Comparison of ENCODE assay signal across 1 cellular context in genomic region chr12:45234134-45234865, GRCh38.
A peak's percentile ranks its signal among the peaks of the same experiment; 100 is the strongest.
TF ChIP-seq lines count a peak whose summit lies in the region.

No MANE protein-coding gene starts in this region.

TF ChIP-seq in K562, 482 proteins besides CTCF, POLR2A, EP300 and RAD21 (continued from another document and continues in another):
- TF ChIP-seq TEAD4 (IDR thresholded peaks at IDR 0.05; ENCODE audit: low read length) = peak; percentile 35; the same call in 1 of the 2 replicates
- no peak for TF ChIP-seq TEAD4 (CRISPR knock-in tag; IDR thresholded peaks at IDR 0.05; ENCODE audit: borderline replicate concordance)
- no peak for TF ChIP-seq KDM4B (IDR thresholded peaks at IDR 0.05; ENCODE audit: borderline replicate concordance in 2 of 2, low read depth in 1 of 2)
- TF ChIP-seq TBL1XR1 (IDR thresholded peaks at IDR 0.05; ENCODE audit: low read length in 2 of 2) = no peak
- TF ChIP-seq PHF8 (IDR thresholded peaks at IDR 0.05; ENCODE audit: borderline replicate concordance, low read length) = no peak
- TF ChIP-seq ZNF41 (CRISPR knock-in tag; conservative IDR thresholded peaks at IDR 0.05) = no peak
- no peak for TF ChIP-seq SP1 (CRISPR knock-in tag; IDR thresholded peaks at IDR 0.05)
- TF ChIP-seq POLR2H (tag; IDR thresholded peaks at IDR 0.05; ENCODE audit: low read depth) = no peak
- no peak for TF ChIP-seq ELF1 (tag; IDR thresholded peaks at IDR 0.05)
- TF ChIP-seq BCOR (IDR thresholded peaks at IDR 0.05) = no peak
- TF ChIP-seq RBFOX2 (IDR thresholded peaks at IDR 0.05; ENCODE audit: low read depth, low read length) = no peak
- no peak for TF ChIP-seq HNRNPL (IDR thresholded peaks at IDR 0.05; ENCODE audit: low read depth, low read length)
- no peak for TF ChIP-seq SETDB1 (IDR thresholded peaks at IDR 0.05; ENCODE audit: low read length)
- no peak for TF ChIP-seq YY1 (IDR thresholded peaks at IDR 0.05; ENCODE audit: borderline replicate concordance in 1 of 3, control insufficient read depth in 1 of 3, extremely low read depth in 1 of 3, insufficient read depth in 3 of 3, insufficient read length in 1 of 3, insufficient replicate concordance in 2 of 3, low read depth in 1 of 3, low read length in 2 of 3)
- peak; percentile 71; the same call in 1 of the 2 replicates for TF ChIP-seq BACH1 (tag; IDR thresholded peaks at IDR 0.05)
- TF ChIP-seq IRF9 (tag; IDR thresholded peaks at IDR 0.05) = no peak
- no peak for TF ChIP-seq IRF2 (CRISPR knock-in tag; IDR thresholded peaks at IDR 0.05)
- no peak for TF ChIP-seq CREBBP (IDR thresholded peaks at IDR 0.05; ENCODE audit: low read depth, low read length)
- peak; percentile 84; the same call in 1 of the 2 replicates for TF ChIP-seq JUND (IDR thresholded peaks at IDR 0.05; ENCODE audit: borderline replicate concordance, low read depth, low read length)
- peak; percentile 54; the same call in 1 of the 3 replicates for TF ChIP-seq JUND (tag; IDR thresholded peaks at IDR 0.05; ENCODE audit: borderline replicate concordance, low read depth, low read length)
- TF ChIP-seq SMARCB1 (IDR thresholded peaks at IDR 0.05; ENCODE audit: insufficient read length, low read depth) = peak; percentile 67
- no peak for TF ChIP-seq SMAD2 (IDR thresholded peaks at IDR 0.05; ENCODE audit: low read depth, low read length)
- TF ChIP-seq GATA2 (CRISPR knock-in tag; IDR thresholded peaks at IDR 0.05) = no peak
- TF ChIP-seq ZNF583 (CRISPR knock-in tag; IDR thresholded peaks at IDR 0.05) = no peak
- TF ChIP-seq ZNF140 (CRISPR knock-in tag; IDR thresholded peaks at IDR 0.05) = no peak
- TF ChIP-seq USF2 (CRISPR knock-in tag; IDR thresholded peaks at IDR 0.05) = no peak
- TF ChIP-seq GATAD2A (IDR thresholded peaks at IDR 0.05) = peak; percentile 69; the same call in 1 of the 2 replicates
- no peak for TF ChIP-seq TARDBP (IDR thresholded peaks at IDR 0.05)
- TF ChIP-seq ETS1 (conservative IDR thresholded peaks at IDR 0.05; ENCODE audit: control insufficient read depth, low read depth, low read length) = no peak
- TF ChIP-seq SRF (CRISPR knock-in tag; IDR thresholded peaks at IDR 0.05) = no peak
- TF ChIP-seq ZNF175 (CRISPR knock-in tag; IDR thresholded peaks at IDR 0.05; ENCODE audit: low read depth) = no peak
- TF ChIP-seq MEF2D (tag; conservative IDR thresholded peaks at IDR 0.05; ENCODE audit: low read depth) = no peak
- TF ChIP-seq REST (CRISPR knock-in tag; IDR thresholded peaks at IDR 0.05; ENCODE audit: low read depth) = no peak
- TF ChIP-seq THRA (IDR thresholded peaks at IDR 0.05) = no peak
- TF ChIP-seq TCF7L2 (IDR thresholded peaks at IDR 0.05; ENCODE audit: low read depth, low read length) = no peak
- TF ChIP-seq ZFP91 (CRISPR knock-in tag; IDR thresholded peaks at IDR 0.05) = no peak
- no peak for TF ChIP-seq ZBTB49 (CRISPR knock-in tag; IDR thresholded peaks at IDR 0.05; ENCODE audit: borderline replicate concordance)
- no peak for TF ChIP-seq MTF1 (CRISPR knock-in tag; IDR thresholded peaks at IDR 0.05; ENCODE audit: borderline replicate concordance)
- TF ChIP-seq KAT2B (IDR thresholded peaks at IDR 0.05; ENCODE audit: low read depth, low read length) = no peak
- 0 out of 2 replicates have a peak, but pooled peaks have one; percentile 21 for TF ChIP-seq NCOR1 (IDR thresholded peaks at IDR 0.05)
- no peak for TF ChIP-seq SMAD3 (CRISPR knock-in tag; conservative IDR thresholded peaks at IDR 0.05)
- TF ChIP-seq EGR1 (conservative IDR thresholded peaks at IDR 0.05) = 0 out of 2 replicates have a peak, but pooled peaks have one; percentile 3
- no peak for TF ChIP-seq CHD4 (IDR thresholded peaks at IDR 0.05; ENCODE audit: insufficient read depth, insufficient replicate concordance, low read depth, low read length, poor library complexity, severe bottlenecking)
- TF ChIP-seq UBTF (IDR thresholded peaks at IDR 0.05; ENCODE audit: borderline replicate concordance in 1 of 2, low read depth in 2 of 2, low read length in 2 of 2) = no peak
- TF ChIP-seq HOXB6 (CRISPR knock-in tag; IDR thresholded peaks at IDR 0.05; ENCODE audit: borderline replicate concordance) = no peak
- TF ChIP-seq ZNF699 (CRISPR knock-in tag; IDR thresholded peaks at IDR 0.05; ENCODE audit: insufficient replicate concordance) = no peak
- TF ChIP-seq ZNF263 (CRISPR knock-in tag; IDR thresholded peaks at IDR 0.05; ENCODE audit: borderline replicate concordance) = no peak
- no peak for TF ChIP-seq NCOA4 (IDR thresholded peaks at IDR 0.05; ENCODE audit: partially characterized antibody)
- TF ChIP-seq KLF6 (CRISPR knock-in tag; IDR thresholded peaks at IDR 0.05; ENCODE audit: borderline replicate concordance) = no peak
- no peak for TF ChIP-seq CHD1 (IDR thresholded peaks at IDR 0.05; ENCODE audit: low read length)
- no peak for TF ChIP-seq PML (IDR thresholded peaks at IDR 0.05; ENCODE audit: low read length)
- TF ChIP-seq HSF4 (CRISPR knock-in tag; IDR thresholded peaks at IDR 0.05; ENCODE audit: borderline replicate concordance) = no peak
- peak; percentile 77; the same call in 1 of the 2 replicates for TF ChIP-seq NFE2L1 (tag; IDR thresholded peaks at IDR 0.05; ENCODE audit: borderline replicate concordance, low read depth)
- TF ChIP-seq ZNF347 (CRISPR knock-in tag; IDR thresholded peaks at IDR 0.05; ENCODE audit: low read depth) = no peak
- no peak for TF ChIP-seq NBN (IDR thresholded peaks at IDR 0.05; ENCODE audit: low read depth)
- TF ChIP-seq HMBOX1 (IDR thresholded peaks at IDR 0.05) = peak; percentile 84
- no peak for TF ChIP-seq GABPB2 (CRISPR knock-in tag; conservative IDR thresholded peaks at IDR 0.05)
- TF ChIP-seq SMARCA4 (IDR thresholded peaks at IDR 0.05) = 0 out of 2 replicates have a peak, but pooled peaks have one; percentile 74
- TF ChIP-seq ZNF316 (IDR thresholded peaks at IDR 0.05) = peak; percentile 91
- no peak for TF ChIP-seq MTA2 (IDR thresholded peaks at IDR 0.05; ENCODE audit: low read depth)
- TF ChIP-seq ZNF124 (CRISPR knock-in tag; IDR thresholded peaks at IDR 0.05) = no peak
